ENCODE assay signal across 22 cellular contexts in genomic region chr19:9752701-9753443, GRCh38. TPM values are rescaled to one million over a fixed set of nuclear protein-coding genes. Genes with fewer than 3 reads are reported as not detected.
DNase-seq lines count a peak whose midpoint lies in the region; ATAC-seq, FAIRE-seq and TF ChIP-seq lines count a peak whose summit lies in the region.
"Had no signal": no experiment of that assay in that cellular context is flagged by ENCODE, and none has a peak within 500 bp of the region (broad histone marks: within the 10 kb centered on the region; RNA-seq: fewer than 3 reads in every experiment).

No MANE protein-coding gene starts in this region.

- H3K9me3 Mint-ChIP-seq in naive thymus-derived CD4-positive, alpha-beta T cell = peaks cover 4 to 56% (median 42%) of the 10 kb centered on the region in 11 donors

- H3K9me1 ChIP-seq in K562 (ENCODE audit: control insufficient read depth, insufficient read depth, low read length) = no peaks in the 10 kb centered on the region

- no peak overlapping the region for H3K4me3 Mint-ChIP-seq in naive thymus-derived CD4-positive, alpha-beta T cell
- H3K4me3 Mint-ChIP-seq: B cell; CD4-positive, alpha-beta T cell; CD8-positive, alpha-beta T cell had no signal

- no peaks in the 10 kb centered on the region for H3K4me1 ChIP-seq in A549
- no peaks in the 10 kb centered on the region for H3K4me1 ChIP-seq in HEK293 (ENCODE audit: control insufficient read depth, insufficient read depth, low read length)
- H3K4me1 ChIP-seq in K562 (replicated peaks in 1 of 2; ENCODE audit: control insufficient read depth in 2 of 2, insufficient read depth in 2 of 2, low read length in 2 of 2) = no peaks in the 10 kb centered on the region; a peak in 1 of 5 replicates
- no peaks in the 10 kb centered on the region for H3K4me1 ChIP-seq in naive thymus-derived CD4-positive, alpha-beta T cell (ENCODE audit: control insufficient read depth in 2 of 2, insufficient read depth in 2 of 2, low read length in 2 of 2)
- H3K4me1 ChIP-seq: BLaER1 treated with 17β-estradiol and CSF1 and Interleukin-3, amounts not matched to agents 10 nM and 100 nM; Caco-2 had no signal

- no peak overlapping the region for H3K9ac ChIP-seq in K562 (ENCODE audit: insufficient read depth in 1 of 2, low read depth in 2 of 2, low read length in 2 of 2)
- H3K9ac ChIP-seq: BLaER1 treated with 17β-estradiol and CSF1 and Interleukin-3, amounts not matched to agents 10 nM and 100 nM had no signal

- no peaks in the 10 kb centered on the region for H3K27me3 Mint-ChIP-seq in naive thymus-derived CD4-positive, alpha-beta T cell
- H3K27me3 Mint-ChIP-seq: B cell; CD4-positive, alpha-beta T cell had no signal

- DNase-seq in A549 (ENCODE audit: low read depth in 1 of 2, low spot score in 1 of 2) (no peak), K562 (ENCODE audit: extremely low read depth in 1 of 4, low spot score in 3 of 4) (no peak), Kasumi-1 (lab: John Stamatoyannopoulos, UW) (no peak)
- no peak for DNase-seq in naive thymus-derived CD4-positive, alpha-beta T cell
- DNase-seq: 8988T; AML-193; Caco-2; Calu3; CD4-positive, alpha-beta T cell; CD8-positive, alpha-beta T cell; DMS79 treated with DMSO at 0.1 percent for 48 hours; GF-D8 had no signal

- H3K27ac ChIP-seq in A549 = no peak overlapping the region
- no peak overlapping the region for H3K27ac ChIP-seq in HEK293 (ENCODE audit: extremely low read depth, low read depth, low read length)
- H3K27ac ChIP-seq in K562 (ENCODE audit: extremely low read depth, low read depth, low read length) = no peak overlapping the region
- H3K27ac ChIP-seq in naive thymus-derived CD4-positive, alpha-beta T cell (ENCODE audit: low read depth, low read length) = no peak overlapping the region
- H3K27ac ChIP-seq: BLaER1 treated with 17β-estradiol and CSF1 and Interleukin-3, amounts not matched to agents 10 nM and 100 nM; C4-2B had no signal

- H3K9me3 ChIP-seq in A549 (peaks cover 32% of the 10 kb centered on the region), HEK293 (ENCODE audit: control insufficient read depth, insufficient read depth, low read depth, low read length) (no peaks in the 10 kb centered on the region), K562 (replicated peaks; ENCODE audit: control insufficient read depth, insufficient read depth, low read depth, low read length) (peaks cover 11% of the 10 kb centered on the region)
- peaks cover 5 to 42% (median 15%) of the 10 kb centered on the region in 3 experiments for H3K9me3 ChIP-seq in naive thymus-derived CD4-positive, alpha-beta T cell (ENCODE audit: control insufficient read depth in 2 of 3, low read length in 3 of 3)

- H3K36me3 ChIP-seq in HEK293 (ENCODE audit: control insufficient read depth in 2 of 2, insufficient read depth in 1 of 2, low read length in 2 of 2) (peaks cover 0 to 5% of the 10 kb centered on the region in 2 experiments; a peak in 1 of 3 replicates), K562 (ENCODE audit: control insufficient read depth, insufficient read depth, low read length) (peaks cover 3% of the 10 kb centered on the region; the same call in 1 of the 3 replicates)
- H3K36me3 ChIP-seq in naive thymus-derived CD4-positive, alpha-beta T cell (ENCODE audit: control insufficient read depth in 2 of 3, insufficient read depth in 3 of 3, low read length in 3 of 3) = peaks cover 0 to 6% (median 0%) of the 10 kb centered on the region in 3 experiments

- in situ Hi-C loops in K562 (cut with MboI) = no loop called here

- H3K4me2 ChIP-seq in A549 (no peak overlapping the region), K562 (ENCODE audit: insufficient read depth, low read length) (no peak overlapping the region)
- H3K4me2 ChIP-seq: BLaER1 treated with 17β-estradiol and CSF1 and Interleukin-3, amounts not matched to agents 10 nM and 100 nM had no signal

- no TSS peak for BruUV-seq in K562 (replicated peaks; lab: Mats Ljungman, UMichigan)

- H3K4me3 ChIP-seq in A549 = no peak overlapping the region
- no peak overlapping the region for H3K4me3 ChIP-seq in HEK293 (ENCODE audit: low read depth, low read length)
- H3K4me3 ChIP-seq in K562 = no peak overlapping the region
- H3K4me3 ChIP-seq in naive thymus-derived CD4-positive, alpha-beta T cell (ENCODE audit: low read length) = no peak overlapping the region
- H3K4me3 ChIP-seq: BLaER1 treated with 17β-estradiol and CSF1 and Interleukin-3, amounts not matched to agents 10 nM and 100 nM had no signal

- H3K36me3 Mint-ChIP-seq in naive thymus-derived CD4-positive, alpha-beta T cell = peaks cover 9 to 31% (median 23%) of the 10 kb centered on the region in 5 donors

- TF ChIP-seq RAD21 in A549 (conservative IDR thresholded peaks at IDR 0.05 in 1 of 2, IDR thresholded peaks at IDR 0.05 in 1 of 2) (no peak), K562 (CRISPR knock-in tag; conservative IDR thresholded peaks at IDR 0.05 in 1 of 2, IDR thresholded peaks at IDR 0.05 in 1 of 2) (no peak)

- no peak overlapping the region for H2AFZ ChIP-seq in K562 (ENCODE audit: low read depth, low read length)

- H3K79me2 ChIP-seq in K562 (ENCODE audit: control insufficient read depth, insufficient read depth, low read length) = no peaks in the 10 kb centered on the region

- no peak for FAIRE-seq in A549 (lab: Jason Lieb, UNC)
- no peak for FAIRE-seq in K562 (lab: Jason Lieb, UNC)
- FAIRE-seq: A204.1, D721Med, G401.6, GM12891, GM19239 had no signal

- no peak overlapping the region for H3K27ac Mint-ChIP-seq in naive thymus-derived CD4-positive, alpha-beta T cell
- H3K27ac Mint-ChIP-seq: B cell; CD4-positive, alpha-beta T cell; CD8-positive, alpha-beta T cell had no signal

- WGBS in A549 (ENCODE audit: missing lambda C conversion rate) = 30% methylated on average over 2 of the region's 2 CpGs
- 50% methylated on average over 2 of the region's 2 CpGs for WGBS in K562 (ENCODE audit: insufficient coverage, low coverage, missing lambda C conversion rate)

- POLR2A ChIA-PET in A549 (lab: Yijun Ruan, JAX) (no interaction called here), HEK293 (lab: Yijun Ruan, JAX) (no interaction called here), K562 (lab: Yijun Ruan, JAX) (no interaction called here)
- POLR2A ChIA-PET in naive thymus-derived CD4-positive, alpha-beta T cell (lab: Charles Lee) = interaction anchor here (0.5 to 0.7 kb wide), 2 partner anchors 42 to 1850 kb away, joined by 3 read pairs; no protein-coding TSS in a partner anchor

- H3K4me1 Mint-ChIP-seq in naive thymus-derived CD4-positive, alpha-beta T cell = no peaks in the 10 kb centered on the region
- H3K4me1 Mint-ChIP-seq: B cell had no signal

- H4K20me1 ChIP-seq in K562 (replicated peaks; ENCODE audit: control insufficient read depth, insufficient read depth, low read length) = no peaks in the 10 kb centered on the region
- H4K20me1 ChIP-seq: BLaER1 treated with 17β-estradiol and CSF1 and Interleukin-3, amounts not matched to agents 10 nM and 100 nM had no signal

- TF ChIP-seq CTCF in A549 (IDR thresholded peaks at IDR 0.05) = no peak
- no peak for TF ChIP-seq CTCF in HEK293 (tag by site-specific recombination; IDR thresholded peaks at IDR 0.05)
- TF ChIP-seq CTCF in K562 (IDR thresholded peaks at IDR 0.05 in 2 of 3, conservative IDR thresholded peaks at IDR 0.05 in 1 of 3; ENCODE audit: insufficient read depth in 2 of 3, low read depth in 1 of 3, low read length in 3 of 3) = no peak

- no peak for TF ChIP-seq POLR2A in A549 (IDR thresholded peaks at IDR 0.05; ENCODE audit: low read length)
- no peak for TF ChIP-seq POLR2A in K562 (conservative IDR thresholded peaks at IDR 0.05)

- TF ChIP-seq EP300 in A549 (IDR thresholded peaks at IDR 0.05) (no peak), K562 (IDR thresholded peaks at IDR 0.05; ENCODE audit: low read length) (no peak)

- CTCF ChIA-PET in A549 (lab: Yijun Ruan, JAX) = no interaction called here
- CTCF ChIA-PET in HEK293 (lab: Yijun Ruan, JAX) = no interaction called here
- CTCF ChIA-PET in K562 (lab: Yijun Ruan, JAX; ENCODE audit: low intra/inter-chr PET ratio) = no interaction called here
- CTCF ChIA-PET in naive thymus-derived CD4-positive, alpha-beta T cell (lab: Charles Lee) = no interaction called here

- ATAC-seq in A549 = no peak
- ATAC-seq in K562 = no peak
- ATAC-seq in HG03196 (IDR thresholded peaks at IDR 0.05; ENCODE audit: unreplicated experiment) = no peak
- no peak for ATAC-seq in naive thymus-derived CD4-positive, alpha-beta T cell
- ATAC-seq: CD8-positive, alpha-beta T cell had no signal

- H3K27me3 ChIP-seq in K562 (ENCODE audit: control insufficient read depth in 2 of 2, insufficient read depth in 2 of 2, low read length in 2 of 2) = no peaks in the 10 kb centered on the region
- no peaks in the 10 kb centered on the region for H3K27me3 ChIP-seq in naive thymus-derived CD4-positive, alpha-beta T cell (ENCODE audit: control insufficient read depth in 2 of 2, insufficient read depth in 2 of 2, low read length in 2 of 2)
- H3K27me3 ChIP-seq: BLaER1 treated with 17β-estradiol and CSF1 and Interleukin-3, amounts not matched to agents 10 nM and 100 nM had no signal

- intact Hi-C loops in K562 (cut with micrococcal nuclease) = no loop called here
- intact Hi-C loops in naive thymus-derived CD4-positive, alpha-beta T cell (cut with micrococcal nuclease) = no loop called here

RNA-seq across cellular contexts. Expression of gene ZNF846, which starts 15.7 kb away (rescaled TPM):
- 3.3 and 4.5 TPM in 2 replicates for polyA plus RNA-seq in A549 (2011; rRNA removed)
- polyA plus RNA-seq in A549 (2012; cell fraction: cytosol; rRNA removed) = 0.62 and 0.75 TPM in 2 replicates
- polyA plus RNA-seq in A549 (2012; cell fraction: nucleus; rRNA removed) = 0.44 and 0.83 TPM in 2 replicates
- 1.8 to 3.0 TPM (median 2.1 TPM) in 3 replicates for polyA plus RNA-seq in A549 (2017; fragmentation: RNase III; extraction: RNeasy Plus Mini Kit Qiagen cat#74134 plus additional on column Dnase treatment)
- polyA minus RNA-seq in A549 (2011; rRNA and poly(A)+ RNA removed) = 1.3 and 2.6 TPM in 2 replicates
- 16.6 and 37.0 TPM in 2 replicates for total RNA-seq in K562 (2011; cell fraction: chromatin; rRNA removed; ENCODE audit: low replicate concordance)
- total RNA-seq in K562 (2011; cell fraction: nucleolus; rRNA removed) = 12.7 and 14.3 TPM in 2 replicates
- total RNA-seq in K562 (2011; cell fraction: nucleoplasm; rRNA removed) = 18.8 and 24.1 TPM in 2 replicates
- 4.5 and 5.2 TPM in 2 replicates for total RNA-seq in K562 (2014; rRNA removed)
- 8.5 and 8.6 TPM in 2 replicates for total RNA-seq in K562 (2014; rRNA removed; fragmentation: Illumina TruSeq; extraction: Trizol)
- 6.8 and 8.7 TPM in 2 replicates for total RNA-seq in K562 (2015; rRNA removed; fragmentation: Illumina TruSeq; extraction: Trizol)
- 5.1 and 7.8 TPM in 2 replicates for total RNA-seq in K562 (2021)
- polyA plus RNA-seq in K562 (2011; rRNA removed) = 6.0 and 8.5 TPM in 2 replicates
- polyA plus RNA-seq in K562 (2011; cell fraction: cytosol; rRNA removed) = 3.3 and 4.8 TPM in 2 replicates
- 8.7 and 13.1 TPM in 2 replicates for polyA plus RNA-seq in K562 (2011; cell fraction: nucleus; rRNA removed)
- polyA plus RNA-seq in K562 (2012) = 7.9 and 10.4 TPM in 2 replicates
- polyA plus RNA-seq in K562 (2014; fragmentation: Illumina TruSeq; extraction: Trizol) = 6.2 and 6.8 TPM in 2 replicates
- 1 to 10 TPM; 4.1 to 4.5 TPM for polyA plus RNA-seq in K562 (2014; fragmentation: Nextera tagmentation; extraction: Ambion mirVana)
- polyA plus RNA-seq in K562 (2014; rRNA removed) = 8.6 and 11.1 TPM in 2 replicates
- polyA minus RNA-seq in K562 (2011; rRNA and poly(A)+ RNA removed) = 9.9 and 11.9 TPM in 2 replicates
- polyA minus RNA-seq in K562 (2011; cell fraction: cytosol; rRNA and poly(A)+ RNA removed) = 2.0 and 4.5 TPM in 2 replicates
- 9.2 and 10.4 TPM in 2 replicates for polyA minus RNA-seq in K562 (2011; cell fraction: nucleus; rRNA and poly(A)+ RNA removed)
- total RNA-seq in naive thymus-derived CD4-positive, alpha-beta T cell = 10 to 100 TPM in 3 of 5 experiments, 1 to 10 TPM in 2; 5.1 to 24.8 (median 13.0) TPM
- polyA plus RNA-seq in naive thymus-derived CD4-positive, alpha-beta T cell = 10 to 100 TPM in 1 of 2 donors, 1 to 10 TPM in 1; 6.2 to 10.0 TPM
